17 cellular contexts compared by ENCODE assay signal in genomic region chr9:87338075-87338989, GRCh38.
A peak's percentile ranks its signal among the peaks of the same experiment; 100 is the strongest.
DNase-seq lines count a peak whose midpoint lies in the region; ATAC-seq, FAIRE-seq and TF ChIP-seq lines count a peak whose summit lies in the region.
"Had no signal": no experiment of that assay in that cellular context is flagged by ENCODE, and none has a peak within 500 bp of the region (broad histone marks: within the 10 kb centered on the region; RNA-seq: fewer than 3 reads in every experiment).

No MANE protein-coding gene starts in this region.

- H3K27ac Mint-ChIP-seq in chondrocyte (ENCODE audit: unreplicated experiment) (peak overlapping the region; percentile 74), mesothelial cell of epicardium (peak overlapping the region; percentile 97)

- H3K4me1 ChIP-seq in HepG2 (ENCODE audit: insufficient read depth, low read length), result peaks cover 9% of the 10 kb centered on the region
- peaks cover 0 to 4% (median 2%) of the 10 kb centered on the region in 4 donors for H3K4me1 ChIP-seq in right lobe of liver
- H3K4me1 ChIP-seq in lower lobe of right lung, result peaks cover 9% of the 10 kb centered on the region

- no peak for TF ChIP-seq POLR2A in HepG2 (IDR thresholded peaks at IDR 0.05; ENCODE audit: insufficient read depth in 1 of 2, low read depth in 2 of 2, low read length in 2 of 2)
- no peak for TF ChIP-seq POLR2A in right lobe of liver (IDR thresholded peaks at IDR 0.05)

- POLR2A ChIA-PET in HepG2 (lab: Yijun Ruan, JAX), result no interaction called here

- in situ Hi-C loops in HepG2 (cut with HindIII; ENCODE audit: extremely low pct_ligation_motif_present, low pct_unique_long_range_greater_than_20kb), result loop anchor here (5.0 to 10.0 kb wide), 2 partner anchors 156 to 324 kb away; partner anchors contain the start of gene DAPK1

- TF ChIP-seq CTCF in HepG2 (CRISPR knock-in tag; IDR thresholded peaks at IDR 0.05) (no peak), right lobe of liver (IDR thresholded peaks at IDR 0.05) (no peak), chondrocyte (IDR thresholded peaks at IDR 0.05) (no peak), mesothelial cell of epicardium (IDR thresholded peaks at IDR 0.05; ENCODE audit: unreplicated experiment) (no peak), lower lobe of right lung (IDR thresholded peaks at IDR 0.05) (no peak)

- no TSS peak for BruUV-seq in HepG2 (replicated peaks; lab: Mats Ljungman, UMichigan)

- H3K4me3 ChIP-seq in HepG2 (replicated peaks in 1 of 3; ENCODE audit: insufficient read depth in 1 of 3, low read depth in 2 of 3, low read length in 3 of 3), result no peak overlapping the region
- H3K4me3 ChIP-seq in right lobe of liver, result no peak overlapping the region
- no peak overlapping the region for H3K4me3 ChIP-seq in lower lobe of right lung

- H4K20me1 ChIP-seq in HepG2 (ENCODE audit: insufficient read depth, low read length), result no peaks in the 10 kb centered on the region

- H3K27me3 ChIP-seq in HepG2 (ENCODE audit: control insufficient read depth in 1 of 2, insufficient read depth in 2 of 2, low read length in 2 of 2) (peaks cover 0 to 18% of the 10 kb centered on the region in 2 experiments; a peak in 3 of 5 replicates), right lobe of liver (no peaks in the 10 kb centered on the region), lower lobe of right lung (ENCODE audit: low read depth) (no peaks in the 10 kb centered on the region)
- H3K27me3 ChIP-seq: upper lobe of right lung had no signal

- no peak overlapping the region for H2AFZ ChIP-seq in HepG2 (ENCODE audit: low read length)

- H3K9me3 ChIP-seq in HepG2 (ENCODE audit: low read length) (no peaks in the 10 kb centered on the region), right lobe of liver (no peaks in the 10 kb centered on the region), lower lobe of right lung (no peaks in the 10 kb centered on the region)
- H3K9me3 ChIP-seq: neutrophil, upper lobe of right lung had no signal

- H3K36me3 ChIP-seq in HepG2 (replicated peaks in 1 of 2; ENCODE audit: control insufficient read depth in 1 of 2, insufficient read depth in 2 of 2, low read length in 2 of 2), result no peaks in the 10 kb centered on the region
- H3K36me3 ChIP-seq in right lobe of liver, result no peaks in the 10 kb centered on the region
- H3K36me3 ChIP-seq in lower lobe of right lung, result no peaks in the 10 kb centered on the region
- H3K36me3 ChIP-seq: neutrophil, upper lobe of right lung had no signal

- no peak for TF ChIP-seq EP300 in HepG2 (IDR thresholded peaks at IDR 0.05; ENCODE audit: low read depth in 2 of 2, low read length in 2 of 2)
- no peak for TF ChIP-seq EP300 in HepG2 (CRISPR knock-in tag; IDR thresholded peaks at IDR 0.05; ENCODE audit: borderline replicate concordance)

- H3K4me2 ChIP-seq in HepG2 (ENCODE audit: low read depth, low read length), result no peak overlapping the region

- FAIRE-seq in HepG2 (lab: Jason Lieb, UNC), result no peak
- FAIRE-seq: GM12891 had no signal

- no peak overlapping the region for H3K9ac ChIP-seq in HepG2 (ENCODE audit: insufficient read depth, low read depth, low read length)

- H3K27ac ChIP-seq in HepG2 (ENCODE audit: extremely low read length, insufficient read depth, low read length), result no peak overlapping the region
- H3K27ac ChIP-seq in right lobe of liver, result no peak overlapping the region
- H3K27ac ChIP-seq in lower lobe of right lung, result no peak overlapping the region
- H3K27ac ChIP-seq: neutrophil, upper lobe of right lung had no signal

- no peak for ATAC-seq in HepG2
- ATAC-seq in right lobe of liver, result no peak
- ATAC-seq in GM18870 (IDR thresholded peaks at IDR 0.05; ENCODE audit: unreplicated experiment), result no peak
- no peak for ATAC-seq in HG03571 (IDR thresholded peaks at IDR 0.05; ENCODE audit: unreplicated experiment)
- no peak for ATAC-seq in lower lobe of right lung

- no peaks in the 10 kb centered on the region for H3K27me3 Mint-ChIP-seq in chondrocyte (ENCODE audit: low read depth)
- H3K27me3 Mint-ChIP-seq in mesothelial cell of epicardium (ENCODE audit: low read depth), result no peaks in the 10 kb centered on the region

- intact Hi-C loops in HepG2 (cut with micrococcal nuclease; ENCODE audit: unreplicated experiment) (no loop called here), right lobe of liver (cut with DNase I) (loop anchor here (5.0 to 10.0 kb wide), 2 partner anchors 324 to 326 kb away; no protein-coding TSS in a partner anchor), lower lobe of right lung (cut with DNase I) (no loop called here)

- no peaks in the 10 kb centered on the region for H3K9me3 Mint-ChIP-seq in chondrocyte (ENCODE audit: low read depth)
- H3K9me3 Mint-ChIP-seq in mesothelial cell of epicardium, result no peaks in the 10 kb centered on the region
- H3K9me3 Mint-ChIP-seq: central memory CD8-positive, alpha-beta T cell had no signal

- H3K79me2 ChIP-seq in HepG2 (ENCODE audit: insufficient read depth, low read length), result no peaks in the 10 kb centered on the region

- H3K4me3 Mint-ChIP-seq in chondrocyte (ENCODE audit: unreplicated experiment), result peak overlapping the region; percentile 75
- H3K4me3 Mint-ChIP-seq in mesothelial cell of epicardium, result peak overlapping the region; percentile 84
- H3K4me3 Mint-ChIP-seq: central memory CD8-positive, alpha-beta T cell had no signal

- CTCF ChIA-PET in HepG2 (lab: Yijun Ruan, JAX; ENCODE audit: low intra/inter-chr PET ratio, low total read pairs), result interaction anchor here (1.1 to 2.8 kb wide), 3 partner anchors 324 to 329 kb away, joined by 6 to 41 read pairs (median 16); no protein-coding TSS in a partner anchor

- WGBS in HepG2 (ENCODE audit: low lambda C conversion rate), result 65% methylated on average over 14 of the region's 14 CpGs
- WGBS in right lobe of liver (ENCODE audit: insufficient coverage, low coverage, low lambda C conversion rate, missing lambda C conversion rate), result 70% methylated on average over 13 of the region's 14 CpGs

- H3K4me1 Mint-ChIP-seq in chondrocyte (ENCODE audit: low read depth) (peaks cover 53% of the 10 kb centered on the region), mesothelial cell of epicardium (peaks cover 44% of the 10 kb centered on the region)

- DNase-seq in HepG2 (ENCODE audit: low spot score), result no peak
- no peak for DNase-seq in right lobe of liver
- no peak for DNase-seq in chondrocyte (ENCODE audit: low spot score)
- no peak for DNase-seq in mesothelial cell of epicardium (ENCODE audit: low spot score in 2 of 2, unreplicated experiment in 2 of 2)
- DNase-seq in lower lobe of right lung, result no peak
- no peak for DNase-seq in NCI-H146 treated with DMSO at 0.1 percent for 48 hours (lab: John Stamatoyannopoulos, UW; ENCODE audit: unreplicated experiment)
- DNase-seq: activated effector memory CD4-positive, alpha-beta T cell treated with Interleukin-2 at 50 U/mL for 16 hours; DND-41; GOT3; NK-92 treated with Interleukin-12 subunit alpha and Interleukin-12 subunit beta, amount 100 ng/mL, for 24 hours; SW 1271; upper lobe of right lung had no signal

- no peaks in the 10 kb centered on the region for H3K36me3 Mint-ChIP-seq in chondrocyte (ENCODE audit: low read depth)
- H3K36me3 Mint-ChIP-seq in mesothelial cell of epicardium, result no peaks in the 10 kb centered on the region

- TF ChIP-seq RAD21 in HepG2 (CRISPR knock-in tag; IDR thresholded peaks at IDR 0.05), result no peak

TF ChIP-seq in HepG2, 621 proteins besides CTCF, POLR2A, EP300 and RAD21:
- peak; percentile 87 to 93 for TF ChIP-seq MAFK (conservative IDR thresholded peaks at IDR 0.05 in 1 of 2, IDR thresholded peaks at IDR 0.05 in 1 of 2; ENCODE audit: low read length in 2 of 2)
- TF ChIP-seq YEATS2 (CRISPR knock-in tag; IDR thresholded peaks at IDR 0.05; ENCODE audit: borderline replicate concordance), result no peak
- peak; percentile 92 for TF ChIP-seq MAFF (IDR thresholded peaks at IDR 0.05; ENCODE audit: low read depth, low read length)
- TF ChIP-seq ATRX (CRISPR knock-in tag; IDR thresholded peaks at IDR 0.05; ENCODE audit: borderline replicate concordance), result no peak

Comparison
In these comparisons a context has a peak if more than half of its experiments do, and no peak if none do; other contexts are left out.
1. intact Hi-C loops: an anchor here in right lobe of liver (5.0 to 10.0 kb wide); none called in HepG2 and lower lobe of right lung.